Comparison of ENCODE assay signal across 2 cellular contexts in the genomic region with DNA sequence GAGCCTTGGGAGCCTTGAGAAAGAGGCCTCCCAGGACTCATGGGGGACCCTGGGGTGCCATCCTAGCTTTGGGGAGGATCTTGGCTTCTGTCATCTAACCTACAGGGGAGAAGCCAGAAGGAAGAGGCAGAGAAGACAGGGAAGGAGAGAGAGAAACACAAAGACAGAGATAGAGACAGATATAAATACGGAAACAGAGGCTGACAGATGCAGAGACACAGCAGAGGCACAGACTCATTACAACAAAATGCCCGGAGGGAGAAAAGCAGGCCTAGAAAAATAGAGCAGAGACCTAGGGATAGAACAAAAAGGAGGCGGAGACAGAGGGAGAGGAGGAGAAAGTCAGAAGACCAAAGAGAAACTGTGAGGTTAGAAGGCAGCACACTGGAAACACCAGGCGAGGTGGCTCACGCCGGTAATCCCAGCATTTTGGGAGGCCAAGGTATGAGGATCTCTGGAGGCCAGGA.
TF ChIP-seq lines count a peak whose summit lies in the region.

No MANE protein-coding gene starts in this region.

TF ChIP-seq in HEK293, 187 proteins besides CTCF, POLR2A, EP300 and RAD21:
- TF ChIP-seq ZNF114 (tag by site-specific recombination; IDR thresholded peaks at IDR 0.05) (no peak), ZBTB17 (tag by site-specific recombination; IDR thresholded peaks at IDR 0.05) (peak; percentile 65), GLIS1 (tag by site-specific recombination; IDR thresholded peaks at IDR 0.05) (peak; percentile 88), PRDM1 (tag by site-specific recombination; IDR thresholded peaks at IDR 0.05) (0 out of 2 replicates have a peak, but pooled peaks have one; percentile 27)

TF ChIP-seq in K562, 482 proteins besides CTCF, POLR2A, EP300 and RAD21:
- 0 out of 2 replicates have a peak, but pooled peaks have one; percentile 9 for TF ChIP-seq MTA3 (IDR thresholded peaks at IDR 0.05; ENCODE audit: borderline replicate concordance)
- TF ChIP-seq HDGF (IDR thresholded peaks at IDR 0.05): 0 out of 2 replicates have a peak, but pooled peaks have one; percentile 21
- TF ChIP-seq KLF16 (IDR thresholded peaks at IDR 0.05): no peak
- 0 out of 2 replicates have a peak, but pooled peaks have one; percentile 9 for TF ChIP-seq CC2D1A (IDR thresholded peaks at IDR 0.05)
- TF ChIP-seq HEY1 (CRISPR knock-in tag; IDR thresholded peaks at IDR 0.05; ENCODE audit: borderline replicate concordance): 0 out of 2 replicates have a peak, but pooled peaks have one; percentile 60
- TF ChIP-seq, protein P1, sequence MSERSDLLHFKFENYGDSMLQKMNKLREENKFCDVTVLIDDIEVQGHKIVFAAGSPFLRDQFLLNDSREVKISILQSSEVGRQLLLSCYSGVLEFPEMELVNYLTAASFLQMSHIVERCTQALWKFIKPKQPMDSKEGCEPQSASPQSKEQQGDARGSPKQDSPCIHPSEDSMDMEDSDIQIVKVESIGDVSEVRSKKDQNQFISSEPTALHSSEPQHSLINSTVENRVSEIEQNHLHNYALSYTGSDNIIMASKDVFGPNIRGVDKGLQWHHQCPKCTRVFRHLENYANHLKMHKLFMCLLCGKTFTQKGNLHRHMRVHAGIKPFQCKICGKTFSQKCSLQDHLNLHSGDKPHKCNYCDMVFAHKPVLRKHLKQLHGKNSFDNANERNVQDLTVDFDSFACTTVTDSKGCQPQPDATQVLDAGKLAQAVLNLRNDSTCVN (CRISPR knock-in tag; IDR thresholded peaks at IDR 0.05): peak; percentile 78; the same call in 1 of the 2 replicates
- TF ChIP-seq ARID1B (IDR thresholded peaks at IDR 0.05): 0 out of 2 replicates have a peak, but pooled peaks have one; percentile 3
- peak; percentile 45 for TF ChIP-seq TBP (optimal IDR thresholded peaks at IDR 0.05; ENCODE audit: low read depth, low read length)
- peak; percentile 2; the same call in 1 of the 2 replicates for TF ChIP-seq SOX6 (IDR thresholded peaks at IDR 0.05)
- no peak for TF ChIP-seq RBM34 (IDR thresholded peaks at IDR 0.05; ENCODE audit: borderline replicate concordance, insufficient read depth, low read length)
- no peak for TF ChIP-seq GATAD2B (IDR thresholded peaks at IDR 0.05; ENCODE audit: borderline replicate concordance)
- 0 out of 2 replicates have a peak, but pooled peaks have one; percentile 1 for TF ChIP-seq ATF7 (IDR thresholded peaks at IDR 0.05)
- no peak for TF ChIP-seq POLR2B (IDR thresholded peaks at IDR 0.05; ENCODE audit: low read depth, partially characterized antibody)
- TF ChIP-seq FOXK2 (conservative IDR thresholded peaks at IDR 0.05 in 1 of 2, IDR thresholded peaks at IDR 0.05 in 1 of 2; ENCODE audit: low read depth in 2 of 2): peak in 1 of 2 experiments; percentile 49; a peak in 1 of 4 replicates
- 0 out of 2 replicates have a peak, but pooled peaks have one; percentile 26 for TF ChIP-seq GABPB1 (CRISPR knock-in tag; IDR thresholded peaks at IDR 0.05)
- TF ChIP-seq, protein P2, sequence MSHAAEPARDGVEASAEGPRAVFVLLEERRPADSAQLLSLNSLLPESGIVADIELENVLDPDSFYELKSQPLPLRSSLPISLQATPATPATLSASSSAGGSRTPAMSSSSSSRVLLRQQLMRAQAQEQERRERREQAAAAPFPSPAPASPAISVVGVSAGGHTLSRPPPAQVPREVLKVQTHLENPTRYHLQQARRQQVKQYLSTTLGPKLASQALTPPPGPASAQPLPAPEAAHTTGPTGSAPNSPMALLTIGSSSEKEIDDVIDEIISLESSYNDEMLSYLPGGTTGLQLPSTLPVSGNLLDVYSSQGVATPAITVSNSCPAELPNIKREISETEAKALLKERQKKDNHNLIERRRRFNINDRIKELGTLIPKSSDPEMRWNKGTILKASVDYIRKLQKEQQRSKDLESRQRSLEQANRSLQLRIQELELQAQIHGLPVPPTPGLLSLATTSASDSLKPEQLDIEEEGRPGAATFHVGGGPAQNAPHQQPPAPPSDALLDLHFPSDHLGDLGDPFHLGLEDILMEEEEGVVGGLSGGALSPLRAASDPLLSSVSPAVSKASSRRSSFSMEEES (CRISPR knock-in tag; IDR thresholded peaks at IDR 0.05): peak; percentile 31; the same call in 1 of the 2 replicates
- TF ChIP-seq L3MBTL2 (IDR thresholded peaks at IDR 0.05): 0 out of 2 replicates have a peak, but pooled peaks have one; percentile 4
- TF ChIP-seq, protein P3, sequence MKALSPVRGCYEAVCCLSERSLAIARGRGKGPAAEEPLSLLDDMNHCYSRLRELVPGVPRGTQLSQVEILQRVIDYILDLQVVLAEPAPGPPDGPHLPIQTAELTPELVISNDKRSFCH (CRISPR knock-in tag; IDR thresholded peaks at IDR 0.05): no peak
- TF ChIP-seq, protein P3 (tag; IDR thresholded peaks at IDR 0.05): 0 out of 2 replicates have a peak, but pooled peaks have one; percentile 28
- TF ChIP-seq SMARCE1 (IDR thresholded peaks at IDR 0.05): no peak
- TF ChIP-seq, protein P4, sequence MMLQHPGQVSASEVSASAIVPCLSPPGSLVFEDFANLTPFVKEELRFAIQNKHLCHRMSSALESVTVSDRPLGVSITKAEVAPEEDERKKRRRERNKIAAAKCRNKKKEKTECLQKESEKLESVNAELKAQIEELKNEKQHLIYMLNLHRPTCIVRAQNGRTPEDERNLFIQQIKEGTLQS (IDR thresholded peaks at IDR 0.05): no peak
- TF ChIP-seq, protein P4 (CRISPR knock-in tag; conservative IDR thresholded peaks at IDR 0.05): 0 out of 2 replicates have a peak, but pooled peaks have one; percentile 54
- TF ChIP-seq ZFX (CRISPR knock-in tag; IDR thresholded peaks at IDR 0.05): peak; percentile 20; the same call in 1 of the 2 replicates
- TF ChIP-seq, protein P5, sequence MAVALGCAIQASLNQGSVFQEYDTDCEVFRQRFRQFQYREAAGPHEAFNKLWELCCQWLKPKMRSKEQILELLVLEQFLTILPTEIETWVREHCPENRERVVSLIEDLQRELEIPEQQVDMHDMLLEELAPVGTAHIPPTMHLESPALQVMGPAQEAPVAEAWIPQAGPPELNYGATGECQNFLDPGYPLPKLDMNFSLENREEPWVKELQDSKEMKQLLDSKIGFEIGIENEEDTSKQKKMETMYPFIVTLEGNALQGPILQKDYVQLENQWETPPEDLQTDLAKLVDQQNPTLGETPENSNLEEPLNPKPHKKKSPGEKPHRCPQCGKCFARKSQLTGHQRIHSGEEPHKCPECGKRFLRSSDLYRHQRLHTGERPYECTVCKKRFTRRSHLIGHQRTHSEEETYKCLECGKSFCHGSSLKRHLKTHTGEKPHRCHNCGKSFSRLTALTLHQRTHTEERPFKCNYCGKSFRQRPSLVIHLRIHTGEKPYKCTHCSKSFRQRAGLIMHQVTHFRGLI (CRISPR knock-in tag; IDR thresholded peaks at IDR 0.05): no peak
- no peak for TF ChIP-seq POLR2G (IDR thresholded peaks at IDR 0.05; ENCODE audit: low read depth, low read length)
- TF ChIP-seq, protein P6, sequence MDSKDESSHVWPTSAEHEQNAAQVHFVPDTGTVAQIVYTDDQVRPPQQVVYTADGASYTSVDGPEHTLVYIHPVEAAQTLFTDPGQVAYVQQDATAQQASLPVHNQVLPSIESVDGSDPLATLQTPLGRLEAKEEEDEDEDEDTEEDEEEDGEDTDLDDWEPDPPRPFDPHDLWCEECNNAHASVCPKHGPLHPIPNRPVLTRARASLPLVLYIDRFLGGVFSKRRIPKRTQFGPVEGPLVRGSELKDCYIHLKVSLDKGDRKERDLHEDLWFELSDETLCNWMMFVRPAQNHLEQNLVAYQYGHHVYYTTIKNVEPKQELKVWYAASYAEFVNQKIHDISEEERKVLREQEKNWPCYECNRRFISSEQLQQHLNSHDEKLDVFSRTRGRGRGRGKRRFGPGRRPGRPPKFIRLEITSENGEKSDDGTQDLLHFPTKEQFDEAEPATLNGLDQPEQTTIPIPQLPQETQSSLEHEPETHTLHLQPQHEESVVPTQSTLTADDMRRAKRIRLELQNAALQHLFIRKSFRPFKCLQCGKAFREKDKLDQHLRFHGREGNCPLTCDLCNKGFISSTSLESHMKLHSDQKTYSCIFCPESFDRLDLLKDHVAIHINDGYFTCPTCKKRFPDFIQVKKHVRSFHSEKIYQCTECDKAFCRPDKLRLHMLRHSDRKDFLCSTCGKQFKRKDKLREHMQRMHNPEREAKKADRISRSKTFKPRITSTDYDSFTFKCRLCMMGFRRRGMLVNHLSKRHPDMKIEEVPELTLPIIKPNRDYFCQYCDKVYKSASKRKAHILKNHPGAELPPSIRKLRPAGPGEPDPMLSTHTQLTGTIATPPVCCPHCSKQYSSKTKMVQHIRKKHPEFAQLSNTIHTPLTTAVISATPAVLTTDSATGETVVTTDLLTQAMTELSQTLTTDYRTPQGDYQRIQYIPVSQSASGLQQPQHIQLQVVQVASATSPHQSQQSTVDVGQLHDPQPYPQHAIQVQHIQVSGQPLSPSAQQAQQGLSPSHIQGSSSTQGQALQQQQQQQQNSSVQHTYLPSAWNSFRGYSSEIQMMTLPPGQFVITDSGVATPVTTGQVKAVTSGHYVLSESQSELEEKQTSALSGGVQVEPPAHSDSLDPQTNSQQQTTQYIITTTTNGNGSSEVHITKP (IDR thresholded peaks at IDR 0.05; ENCODE audit: partially characterized antibody): no peak
- 0 out of 2 replicates have a peak, but pooled peaks have one; percentile 26 for TF ChIP-seq ETV1 (tag; conservative IDR thresholded peaks at IDR 0.05; ENCODE audit: low read depth)
- TF ChIP-seq POLR3A (IDR thresholded peaks at IDR 0.05; ENCODE audit: borderline replicate concordance, extremely low read depth, insufficient read depth, insufficient read length): peak; percentile 44
- no peak for TF ChIP-seq NR2C1 (IDR thresholded peaks at IDR 0.05)
- no peak for TF ChIP-seq NR2C1 (tag; IDR thresholded peaks at IDR 0.05)
- TF ChIP-seq, protein P7, sequence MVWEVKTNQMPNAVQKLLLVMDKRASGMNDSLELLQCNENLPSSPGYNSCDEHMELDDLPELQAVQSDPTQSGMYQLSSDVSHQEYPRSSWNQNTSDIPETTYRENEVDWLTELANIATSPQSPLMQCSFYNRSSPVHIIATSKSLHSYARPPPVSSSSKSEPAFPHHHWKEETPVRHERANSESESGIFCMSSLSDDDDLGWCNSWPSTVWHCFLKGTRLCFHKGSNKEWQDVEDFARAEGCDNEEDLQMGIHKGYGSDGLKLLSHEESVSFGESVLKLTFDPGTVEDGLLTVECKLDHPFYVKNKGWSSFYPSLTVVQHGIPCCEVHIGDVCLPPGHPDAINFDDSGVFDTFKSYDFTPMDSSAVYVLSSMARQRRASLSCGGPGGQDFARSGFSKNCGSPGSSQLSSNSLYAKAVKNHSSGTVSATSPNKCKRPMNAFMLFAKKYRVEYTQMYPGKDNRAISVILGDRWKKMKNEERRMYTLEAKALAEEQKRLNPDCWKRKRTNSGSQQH (CRISPR knock-in tag; IDR thresholded peaks at IDR 0.05): 0 out of 2 replicates have a peak, but pooled peaks have one; percentile 36
- no peak for TF ChIP-seq CBX8 (IDR thresholded peaks at IDR 0.05; ENCODE audit: borderline replicate concordance, extremely low read depth, low read depth, low read length, poor library complexity, severe bottlenecking)
